In the genomic region with DNA sequence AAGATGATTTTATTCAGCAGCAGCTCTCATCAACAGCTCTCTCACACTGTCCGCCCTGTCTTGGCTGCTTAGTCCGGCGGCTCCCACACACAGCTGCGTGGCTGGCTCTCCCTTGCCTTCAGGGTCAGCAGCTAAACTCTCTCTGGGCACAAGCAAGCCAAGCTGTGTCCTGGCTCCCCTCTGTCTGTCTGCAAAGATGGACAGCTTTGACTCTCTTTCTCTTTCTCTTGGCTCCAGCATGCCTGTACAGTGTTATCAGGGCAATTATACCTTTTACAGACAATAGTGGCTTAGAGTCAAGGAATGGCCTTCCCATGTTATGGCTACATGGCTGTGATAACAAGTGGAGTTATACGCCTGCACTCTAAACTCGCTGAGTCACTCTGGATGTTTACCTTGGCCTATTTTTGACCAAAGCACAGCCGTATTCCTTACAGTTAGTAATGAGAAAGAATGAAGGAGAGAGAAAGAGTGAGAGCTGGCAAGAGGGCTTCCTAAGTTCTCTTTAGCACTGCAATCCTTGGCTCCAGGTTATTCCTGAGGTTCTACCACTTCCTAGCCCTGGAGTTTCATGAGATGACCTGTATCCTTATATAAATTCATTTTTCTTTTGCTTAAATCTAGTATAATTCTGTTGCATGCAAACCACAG, we compare ENCODE assay signal across 10 cellular contexts. TPM values are rescaled to one million over a fixed set of nuclear protein-coding genes. Genes with fewer than 3 reads are reported as not detected.
A peak's percentile ranks its signal among the peaks of the same experiment; 100 is the strongest.
DNase-seq lines count a peak whose midpoint lies in the region; ATAC-seq and TF ChIP-seq lines count a peak whose summit lies in the region.
"Had no signal": no experiment of that assay in that cellular context is flagged by ENCODE, and none has a peak within 500 bp of the region (broad histone marks: within the 10 kb centered on the region; RNA-seq: fewer than 3 reads in every experiment).

No MANE protein-coding gene starts in this region.

- H3K4me1 ChIP-seq in SJSA1 (replicated peaks) = peaks cover 24% of the 10 kb centered on the region
- peaks cover 11% of the 10 kb centered on the region for H3K4me1 ChIP-seq in psoas muscle

- DNase-seq in Daoy (ENCODE audit: low read depth) (peak; percentile 91), SJSA1 (ENCODE audit: low read depth in 1 of 2, low spot score in 2 of 2) (peak; percentile 75 to 84), Right ventricle myocardium superior (peak; percentile 68), psoas muscle (peak in 1 of 2 donors; percentile 48), GM13976 (ENCODE audit: low spot score) (no peak), Ammon's horn (ENCODE audit: low spot score) (no peak)
- no peak for DNase-seq in stimulated activated CD8-positive, alpha-beta memory T cell treated with anti-CD3 and anti-CD28 coated beads, Interleukin-4, amount 100 ng/mL, for 48 hours
- no peak for DNase-seq in activated effector memory CD4-positive, alpha-beta T cell treated with Interleukin-2 at 50 U/mL for 16 hours
- DNase-seq: NCI-H1694; stimulated activated CD4-positive, alpha-beta T cell treated with anti-CD3 and anti-CD28 coated beads, Interleukin-1b, Interleukin-23, amount 100 ng/mL, for 48 hours had no signal

- no peaks in the 10 kb centered on the region for H3K27me3 ChIP-seq in SJSA1 (replicated peaks)
- no peaks in the 10 kb centered on the region for H3K27me3 ChIP-seq in psoas muscle (ENCODE audit: insufficient read depth in 3 of 3, low read length in 2 of 3)

- ATAC-seq in Right ventricle myocardium superior (ENCODE audit: poor library complexity) (peak; percentile 85), psoas muscle (peak; percentile 51 to 58 (median 54))

- no peaks in the 10 kb centered on the region for H3K36me3 ChIP-seq in SJSA1
- no peaks in the 10 kb centered on the region for H3K36me3 ChIP-seq in psoas muscle (ENCODE audit: insufficient read depth in 1 of 2, low read depth in 1 of 2)

- in situ Hi-C loops in GM13976 (cut with MboI; ENCODE audit: low sequenced_read_pairs, unreplicated experiment) = no loop called here

- intact Hi-C loops in Right ventricle myocardium superior (cut with DNase I) (no loop called here), psoas muscle (cut with DNase I) (no loop called here)

- H3K27ac ChIP-seq in SJSA1 (peak overlapping the region; percentile 79), psoas muscle (peak overlapping the region; percentile 58)

- WGBS in psoas muscle, 3 donors = 49 to 74% (median 52%) methylated on average over 7 of the region's 7 CpGs

- TF ChIP-seq CTCF in psoas muscle (IDR thresholded peaks at IDR 0.05) (no peak), GM13976 (IDR thresholded peaks at IDR 0.05; ENCODE audit: borderline replicate concordance, control extremely low read depth, extremely low read depth, insufficient read depth, missing control alignments) (no peak)

- H3K9me3 ChIP-seq in SJSA1 (replicated peaks) = no peaks in the 10 kb centered on the region
- H3K9me3 ChIP-seq in psoas muscle = no peaks in the 10 kb centered on the region

- H3K4me3 ChIP-seq in SJSA1 = no peak overlapping the region
- H3K4me3 ChIP-seq in psoas muscle = no peak overlapping the region

RNA-seq across cellular contexts. Expression of a gene that starts 59.9 kb away (rescaled TPM):
- 1.4 and 1.8 TPM in 2 replicates for total RNA-seq in Daoy (2014; rRNA removed; shearing (Covaris generic))
- total RNA-seq in SJSA1 (2014; rRNA removed; shearing (Covaris generic)) = 0.03 TPM in 1 of 2 replicates, not detected in the other
- total RNA-seq in Right ventricle myocardium superior = 0.81 TPM
- under 1 TPM; 0.50 to 0.98 (median 0.70) TPM for total RNA-seq in psoas muscle
- polyA plus RNA-seq in psoas muscle = under 1 TPM; 0.03 to 0.24 (median 0.21) TPM

Comparison
In these comparisons a context has a peak if more than half of its experiments do, and no peak if none do; other contexts are left out.
1. DNase-seq: peak in Daoy (single experiment), SJSA1 (2 of 2) and Right ventricle myocardium superior (single experiment); none in GM13976 (single experiment), Ammon's horn (single experiment), stimulated activated CD8-positive, alpha-beta memory T cell treated with anti-CD3 and anti-CD28 coated beads, Interleukin-4, amount 100 ng/mL, for 48 hours (single experiment) and activated effector memory CD4-positive, alpha-beta T cell treated with Interleukin-2 at 50 U/mL for 16 hours (single experiment).